Comparison of ENCODE assay signal across 10 cellular contexts in the genomic region with DNA sequence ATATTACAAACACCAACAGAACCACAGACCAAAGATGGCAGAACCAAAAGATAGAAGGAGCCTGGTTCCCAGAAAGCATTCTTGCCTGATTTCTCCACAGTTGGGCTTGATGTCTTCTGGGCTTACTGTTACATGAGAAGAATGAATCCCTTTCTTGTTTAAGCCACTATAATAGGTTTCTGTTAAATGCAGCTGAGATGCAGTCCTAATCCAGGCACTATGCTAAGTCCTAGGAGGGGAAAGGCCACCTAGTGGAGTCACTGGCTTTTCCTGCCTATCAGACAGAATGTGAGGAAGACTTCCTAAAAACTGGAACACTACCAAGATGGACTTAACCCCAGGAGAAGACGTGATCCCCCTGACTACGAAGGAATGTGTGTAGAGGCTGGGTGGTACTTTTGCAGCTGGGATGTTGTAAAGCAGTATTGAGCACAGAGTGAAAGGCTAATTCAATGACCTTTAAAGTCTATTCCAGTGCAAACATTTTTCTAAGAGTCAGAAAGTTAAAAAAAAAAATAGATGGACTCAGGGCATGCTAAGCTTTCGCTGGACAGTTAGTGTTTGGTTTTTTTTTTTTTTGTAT. TPM values are rescaled to one million over a fixed set of nuclear protein-coding genes. Genes with fewer than 3 reads are reported as not detected.
DNase-seq lines count a peak whose midpoint lies in the region; FAIRE-seq and TF ChIP-seq lines count a peak whose summit lies in the region.
"Had no signal": no experiment of that assay in that cellular context is flagged by ENCODE, and none has a peak within 500 bp of the region (broad histone marks: within the 10 kb centered on the region; RNA-seq: fewer than 3 reads in every experiment).

No MANE protein-coding gene starts in this region.

- H3K4me3 Mint-ChIP-seq in type B pancreatic cell (no peak overlapping the region), nephron progenitor cell (no peak overlapping the region)
- H3K4me3 Mint-ChIP-seq: stimulated activated effector memory CD8-positive, alpha-beta T cell treated with anti-CD3 and anti-CD28 coated beads, Interleukin-12 subunit alpha, Interleukin-12 subunit beta, amount 100 ng/mL, for 72 hours had no signal

- DNase-seq in SIG-M5 treated with dmso at 0.1 percent for 504 hours (lab: John Stamatoyannopoulos, UW; ENCODE audit: unreplicated experiment) = peak; percentile 8
- no peak for DNase-seq in SIG-M5 (lab: John Stamatoyannopoulos, UW)
- DNase-seq in RKO (ENCODE audit: low spot score) = peak; percentile 57
- peak; percentile 48 to 75 for DNase-seq in foreskin fibroblast
- no peak for DNase-seq in type B pancreatic cell (ENCODE audit: extremely low spot score, unreplicated experiment)
- no peak for DNase-seq in midbrain (lab: John Stamatoyannopoulos, UW)
- no peak for DNase-seq in GM19239 (ENCODE audit: insufficient read length, low spot score)
- no peak for DNase-seq in nephron progenitor cell

- H3K9me3 Mint-ChIP-seq in type B pancreatic cell (peaks cover 4% of the 10 kb centered on the region), nephron progenitor cell (peaks cover 16% of the 10 kb centered on the region)

- H3K27ac Mint-ChIP-seq in type B pancreatic cell = no peak overlapping the region
- H3K27ac Mint-ChIP-seq in nephron progenitor cell = no peak overlapping the region
- H3K27ac Mint-ChIP-seq: stimulated activated effector memory CD8-positive, alpha-beta T cell treated with anti-CD3 and anti-CD28 coated beads, Interleukin-12 subunit alpha, Interleukin-12 subunit beta, amount 100 ng/mL, for 72 hours had no signal

- TF ChIP-seq CTCF in foreskin fibroblast (IDR thresholded peaks at IDR 0.05; ENCODE audit: low read depth, low read length) (peak; percentile 42), type B pancreatic cell (conservative IDR thresholded peaks at IDR 0.05) (peak; percentile 65), nephron progenitor cell (IDR thresholded peaks at IDR 0.05) (no peak)

- no peak overlapping the region for H3K4me3 ChIP-seq in foreskin fibroblast (ENCODE audit: low read depth in 1 of 2, low read length in 2 of 2)
- H3K4me3 ChIP-seq: SK-N-MC had no signal

- H3K4me1 Mint-ChIP-seq in type B pancreatic cell (ENCODE audit: unreplicated experiment) (peaks cover 16% of the 10 kb centered on the region), nephron progenitor cell (peaks cover 15% of the 10 kb centered on the region)

- FAIRE-seq in GM19239 (lab: Jason Lieb, UNC) = no peak

- H3K36me3 Mint-ChIP-seq in type B pancreatic cell (no peaks in the 10 kb centered on the region), nephron progenitor cell (ENCODE audit: low read depth) (peaks cover 13% of the 10 kb centered on the region)
- H3K36me3 Mint-ChIP-seq: stimulated activated effector memory CD8-positive, alpha-beta T cell treated with anti-CD3 and anti-CD28 coated beads, Interleukin-12 subunit alpha, Interleukin-12 subunit beta, amount 100 ng/mL, for 72 hours had no signal

- H3K27me3 Mint-ChIP-seq in type B pancreatic cell (no peaks in the 10 kb centered on the region), nephron progenitor cell (ENCODE audit: low read depth, poor library complexity) (peaks cover 2% of the 10 kb centered on the region)

RNA-seq across cellular contexts. Expression of a gene that starts 34.3 kb away (rescaled TPM):
- total RNA-seq in type B pancreatic cell (ENCODE audit: low replicate concordance) = 6.3 and 11.6 TPM in 2 replicates

Comparison
In these comparisons a context has a peak if more than half of its experiments do, and no peak if none do; other contexts are left out.
1. DNase-seq: peak in SIG-M5 treated with dmso at 0.1 percent for 504 hours (single experiment), RKO (single experiment) and foreskin fibroblast (2 of 2); none in SIG-M5 (single experiment), type B pancreatic cell (single experiment), midbrain (single experiment), GM19239 (single experiment) and nephron progenitor cell (single experiment).